10 cellular contexts compared by ENCODE assay signal in genomic region chr12:93740721-93741120, GRCh38.
DNase-seq lines count a peak whose midpoint lies in the region; ATAC-seq and TF ChIP-seq lines count a peak whose summit lies in the region.
"Had no signal": no experiment of that assay in that cellular context is flagged by ENCODE, and none has a peak within 500 bp of the region (broad histone marks: within the 10 kb centered on the region; RNA-seq: fewer than 3 reads in every experiment).

No MANE protein-coding gene starts in this region.

- H3K27me3 Mint-ChIP-seq in glutamatergic neuron (ENCODE audit: unreplicated experiment) = peaks cover 3% of the 10 kb centered on the region

- peaks cover 25% of the 10 kb centered on the region for H3K4me1 Mint-ChIP-seq in glutamatergic neuron (ENCODE audit: low read depth, unreplicated experiment)
- H3K4me1 Mint-ChIP-seq in stimulated activated effector memory CD8-positive, alpha-beta T cell treated with anti-CD3 and anti-CD28 coated beads, Interleukin-12 subunit alpha, Interleukin-12 subunit beta, amount 100 ng/mL, for 72 hours = peaks cover 36% of the 10 kb centered on the region

- H3K4me3 Mint-ChIP-seq in glutamatergic neuron (ENCODE audit: unreplicated experiment) = no peak overlapping the region
- H3K4me3 Mint-ChIP-seq in stimulated activated effector memory CD8-positive, alpha-beta T cell treated with anti-CD3 and anti-CD28 coated beads, Interleukin-12 subunit alpha, Interleukin-12 subunit beta, amount 100 ng/mL, for 72 hours = peak overlapping the region; percentile 79

- TF ChIP-seq CTCF in RWPE2 (IDR thresholded peaks at IDR 0.05; ENCODE audit: poor library complexity, severe bottlenecking) = no peak
- no peak for TF ChIP-seq CTCF in glutamatergic neuron (IDR thresholded peaks at IDR 0.05; ENCODE audit: partially characterized antibody, unreplicated experiment)
- TF ChIP-seq CTCF in foreskin fibroblast (IDR thresholded peaks at IDR 0.05; ENCODE audit: low read depth, low read length) = no peak

- peaks cover 41% of the 10 kb centered on the region for H3K4me1 ChIP-seq in HUES48 (ENCODE audit: control insufficient read depth, insufficient read depth, low read length)
- peaks cover 31% of the 10 kb centered on the region for H3K4me1 ChIP-seq in RWPE2 (ENCODE audit: insufficient read depth, poor library complexity, severe bottlenecking)

- no peaks in the 10 kb centered on the region for H3K9me3 ChIP-seq in HUES48 (ENCODE audit: control insufficient read depth, insufficient read depth, low read length)
- H3K9me3 ChIP-seq in RWPE2 (ENCODE audit: severe bottlenecking) = no peaks in the 10 kb centered on the region

- ATAC-seq in RWPE2 (ENCODE audit: low read depth) (no peak), GM19397 (IDR thresholded peaks at IDR 0.05; ENCODE audit: unreplicated experiment) (no peak), HG02588 (IDR thresholded peaks at IDR 0.05; ENCODE audit: unreplicated experiment) (no peak)
- no peak for ATAC-seq in stimulated activated effector memory CD8-positive, alpha-beta T cell treated with anti-CD3 and anti-CD28 coated beads, Interleukin-12 subunit alpha, Interleukin-12 subunit beta, amount 100 ng/mL, for 72 hours
- ATAC-seq: esophagus mucosa had no signal

- H3K36me3 ChIP-seq in HUES48 (ENCODE audit: control insufficient read depth, insufficient read depth, low read length) (no peaks in the 10 kb centered on the region), RWPE2 (ENCODE audit: low read depth) (no peaks in the 10 kb centered on the region; the same call in 1 of the 2 replicates)

- DNase-seq in RWPE2 (ENCODE audit: low spot score) = no peak
- no peak for DNase-seq in glutamatergic neuron
- DNase-seq in stimulated activated effector memory CD8-positive, alpha-beta T cell treated with anti-CD3 and anti-CD28 coated beads, Interleukin-12 subunit alpha, Interleukin-12 subunit beta, amount 100 ng/mL, for 72 hours (ENCODE audit: low spot score in 2 of 2) = no peak
- DNase-seq in foreskin fibroblast = no peak
- no peak for DNase-seq in SK-N-DZ (ENCODE audit: low spot score)
- DNase-seq: NCI-H2171 treated with DMSO at 0.1 percent for 48 hours had no signal

- H3K9me3 Mint-ChIP-seq in glutamatergic neuron (ENCODE audit: unreplicated experiment) = no peaks in the 10 kb centered on the region
- no peaks in the 10 kb centered on the region for H3K9me3 Mint-ChIP-seq in stimulated activated effector memory CD8-positive, alpha-beta T cell treated with anti-CD3 and anti-CD28 coated beads, Interleukin-12 subunit alpha, Interleukin-12 subunit beta, amount 100 ng/mL, for 72 hours

- H3K27ac ChIP-seq in HUES48 (ENCODE audit: low read depth, low read length) (peak overlapping the region; percentile 99), RWPE2 (ENCODE audit: poor library complexity, severe bottlenecking) (peak overlapping the region; percentile 47)

- H3K9ac ChIP-seq in HUES48 (ENCODE audit: low read depth, low read length) = peak overlapping the region; percentile 76

- H3K36me3 Mint-ChIP-seq in glutamatergic neuron (ENCODE audit: unreplicated experiment) = no peaks in the 10 kb centered on the region
- H3K36me3 Mint-ChIP-seq in stimulated activated effector memory CD8-positive, alpha-beta T cell treated with anti-CD3 and anti-CD28 coated beads, Interleukin-12 subunit alpha, Interleukin-12 subunit beta, amount 100 ng/mL, for 72 hours = no peaks in the 10 kb centered on the region

- H3K27ac Mint-ChIP-seq in glutamatergic neuron (ENCODE audit: unreplicated experiment) = peak overlapping the region; percentile 95
- peak overlapping the region; percentile 95 for H3K27ac Mint-ChIP-seq in stimulated activated effector memory CD8-positive, alpha-beta T cell treated with anti-CD3 and anti-CD28 coated beads, Interleukin-12 subunit alpha, Interleukin-12 subunit beta, amount 100 ng/mL, for 72 hours

- H3K4me3 ChIP-seq in HUES48 (ENCODE audit: low read depth, low read length) = peak overlapping the region; percentile 70
- H3K4me3 ChIP-seq in RWPE2 (ENCODE audit: severe bottlenecking) = peak overlapping the region; percentile 43
- peak overlapping the region in 1 of 2 donors; percentile 16 for H3K4me3 ChIP-seq in foreskin fibroblast (ENCODE audit: low read depth in 1 of 2, low read length in 2 of 2)

- H3K27me3 ChIP-seq in HUES48 (ENCODE audit: control insufficient read depth, insufficient read depth, low read length) = no peaks in the 10 kb centered on the region; the same call in 1 of the 2 replicates
- H3K27me3 ChIP-seq in RWPE2 (ENCODE audit: insufficient read depth, poor library complexity, severe bottlenecking) = no peaks in the 10 kb centered on the region
